11 cellular contexts compared by ENCODE assay signal in the genomic region with DNA sequence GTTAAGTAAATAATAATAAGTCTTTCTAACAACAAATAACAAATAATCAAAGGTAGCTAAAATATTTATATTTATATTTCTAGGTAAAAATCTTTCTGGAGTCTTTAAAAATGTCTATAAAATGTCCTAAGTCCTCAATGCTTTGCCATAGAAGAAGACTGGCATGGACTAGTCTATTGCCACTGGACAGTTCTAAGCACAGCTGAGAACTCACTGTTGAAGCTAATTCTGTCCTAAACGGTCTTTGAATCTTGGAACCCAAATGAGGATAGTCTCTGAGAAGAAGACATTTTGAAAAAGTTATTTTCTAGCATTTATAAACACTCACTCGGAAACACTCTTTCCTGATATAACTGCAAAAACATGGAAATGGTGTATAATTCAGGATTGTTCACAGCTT. TPM values are rescaled to one million over a fixed set of nuclear protein-coding genes. Genes with fewer than 3 reads are reported as not detected.
"Had no signal": no experiment of that assay in that cellular context is flagged by ENCODE, and none has a peak within 500 bp of the region (broad histone marks: within the 10 kb centered on the region; RNA-seq: fewer than 3 reads in every experiment).

No MANE protein-coding gene starts in this region.

- H3K4me2 ChIP-seq: GM23338 had no signal

- H3K36me3 Mint-ChIP-seq: IgD-negative memory B cell had no signal

- H3K4me1 Mint-ChIP-seq: IgD-negative memory B cell had no signal

- H3K4me3 Mint-ChIP-seq: GM23338, H9, HFFc6, IgD-negative memory B cell had no signal

- H3K27ac Mint-ChIP-seq: GM23338, H9, HFFc6, IgD-negative memory B cell had no signal

- H3K4me3 ChIP-seq: GM23338 had no signal

- FAIRE-seq: H1, H54, HepG2 had no signal

- H3K27me3 Mint-ChIP-seq: IgD-negative memory B cell had no signal

- ATAC-seq: GM23338, HepG2 had no signal

- DNase-seq: H9, HCEC 1CT, HFFc6, KBM-7 had no signal

- H3K27ac ChIP-seq: HL-60 had no signal

- H3K9me3 Mint-ChIP-seq: GM23338, H9, HFFc6, IgD-negative memory B cell had no signal

RNA-seq across cellular contexts. Expression of a gene that starts 0.5 kb away (rescaled TPM):
- total RNA-seq: GM23338, H1, H9, HepG2, HFFc6, HT1080 had no signal
- polyA plus RNA-seq: GM23338, H1, HepG2, IgD-negative memory B cell had no signal

RNA-seq across cellular contexts. Expression of a gene that starts 48.1 kb away (rescaled TPM):
- total RNA-seq: GM23338, H1, H9, HFFc6, HT1080 had no signal
- polyA plus RNA-seq: GM23338, H1, IgD-negative memory B cell had no signal

RNA-seq across cellular contexts. Expression of a gene that starts 48.4 kb away (rescaled TPM):
- total RNA-seq: GM23338, H1, H9, HepG2, HFFc6, HT1080 had no signal
- polyA plus RNA-seq: GM23338, H1, HepG2, IgD-negative memory B cell had no signal
